Comparison of ENCODE assay signal across 35 cellular contexts in genomic region chr6:18538315-18538714, GRCh38.
"Had no signal": no experiment of that assay in that cellular context is flagged by ENCODE, and none has a peak within 500 bp of the region (broad histone marks: within the 10 kb centered on the region; RNA-seq: fewer than 3 reads in every experiment).

No MANE protein-coding gene starts in this region.

- H3K27me3 ChIP-seq: MG63 had no signal

- DNase-seq: Karpas-422, Kasumi-1, MG63, MM.1S, MV-4-11, NCI-H1048, NCI-H1092, NCI-H1092 treated with DMSO at 0.1 percent for 48 hours, NCI-H1105, NCI-H1105 treated with DMSO at 0.1 percent for 48 hours, NCI-H1417, NCI-H1417 treated with DMSO at 0.1 percent for 48 hours, NCI-H1436, NCI-H1436 treated with DMSO at 0.1 percent for 48 hours, NCI-H146, NCI-H1694, NCI-H1694 treated with DMSO at 0.1 percent for 48 hours, NCI-H187, NCI-H187 treated with DMSO at 0.1 percent for 48 hours, NCI-H1930, NCI-H2029, NCI-H2029 treated with DMSO at 0.1 percent for 48 hours, NCI-H2081, NCI-H2081 treated with DMSO at 0.1 percent for 48 hours, NCI-H2107, NCI-H2171, NCI-H2171 treated with DMSO at 0.1 percent for 48 hours, NCI-H2227 treated with DMSO at 0.1 percent for 48 hours, NCI-H226, NCI-H345, NCI-H446, NCI-H446 treated with DMSO at 0.1 percent for 48 hours, NCI-H510A, NCI-H510A treated with DMSO at 0.1 percent for 48 hours, NCI-H524 had no signal

- H3K4me3 ChIP-seq: MG63 had no signal

- H3K9me3 ChIP-seq: MG63 had no signal

- H3K36me3 ChIP-seq: MG63 had no signal
